ENCODE assay signal across 17 cellular contexts in genomic region chrX:6941041-6941440, GRCh38.
"Had no signal": no experiment of that assay in that cellular context is flagged by ENCODE, and none has a peak within 500 bp of the region (broad histone marks: within the 10 kb centered on the region; RNA-seq: fewer than 3 reads in every experiment).

No MANE protein-coding gene starts in this region.

- DNase-seq: activated CD4-positive, alpha-beta T cell treated with anti-CD3 and anti-CD28 coated beads for 48 hours; activated CD8-positive, alpha-beta memory T cell treated with anti-CD3 and anti-CD28 coated beads, Interleukin-2, amount 50 U/mL, for 48 hours; activated CD8-positive, alpha-beta T cell treated with anti-CD3 and anti-CD28 coated beads, Interleukin-2, amount 10 ng/mL, durations not matched to agents 7 days and 5 days; activated naive CD4-positive, alpha-beta T cell treated with anti-CD3 and anti-CD28 coated beads for 36 hours; body of pancreas; cerebellar nuclear complex; nephron progenitor cell; sigmoid colon; stimulated activated CD4-positive, alpha-beta T cell treated with anti-CD3 and anti-CD28 coated beads, Interleukin-12 subunit alpha, Interleukin-12 subunit beta, amount 100 ng/mL, for 4 hours; stimulated activated CD4-positive, alpha-beta T cell treated with anti-CD3 and anti-CD28 coated beads, Interleukin-2, amount 100 ng/mL, for 48 hours; stimulated activated naive CD8-positive, alpha-beta T cell treated with anti-CD3 and anti-CD28 coated beads, Interleukin-15, Interleukin-2, amounts not matched to agents 100 U/mL and 50 U/mL, for 24 hours; T-helper 17 cell; upper lobe of left lung had no signal

- H3K4me3 Mint-ChIP-seq: activated CD8-positive, alpha-beta T cell treated with anti-CD3 and anti-CD28 coated beads, Interleukin-2, amount 10 ng/mL, durations not matched to agents 7 days and 5 days; activated naive CD4-positive, alpha-beta T cell treated with anti-CD3 and anti-CD28 coated beads for 36 hours; nephron progenitor cell; T-helper 17 cell; WTC11 had no signal

- ATAC-seq: activated CD8-positive, alpha-beta T cell treated with anti-CD3 and anti-CD28 coated beads, Interleukin-2, amount 10 ng/mL, durations not matched to agents 7 days and 5 days; body of pancreas; esophagus mucosa; gastroesophageal sphincter; stimulated activated naive CD8-positive, alpha-beta T cell treated with anti-CD3 and anti-CD28 coated beads, Interleukin-15, Interleukin-2, amounts not matched to agents 100 U/mL and 50 U/mL, for 24 hours; T-helper 17 cell; WTC11 had no signal

- H3K79me2 ChIP-seq: hepatocyte had no signal

- H3K4me3 ChIP-seq: body of pancreas, gastroesophageal sphincter, hepatocyte, sigmoid colon, upper lobe of left lung had no signal

- H3K27ac Mint-ChIP-seq: activated CD8-positive, alpha-beta T cell treated with anti-CD3 and anti-CD28 coated beads, Interleukin-2, amount 10 ng/mL, durations not matched to agents 7 days and 5 days; activated naive CD4-positive, alpha-beta T cell treated with anti-CD3 and anti-CD28 coated beads for 36 hours; nephron progenitor cell; T-helper 17 cell; WTC11 had no signal

- H3K4me2 ChIP-seq: hepatocyte had no signal

- H3K9me3 Mint-ChIP-seq: activated naive CD4-positive, alpha-beta T cell treated with anti-CD3 and anti-CD28 coated beads for 36 hours; WTC11 had no signal

- H3K27me3 ChIP-seq: body of pancreas, gastroesophageal sphincter, hepatocyte, sigmoid colon, upper lobe of left lung had no signal

- H3K4me1 ChIP-seq: body of pancreas, gastroesophageal sphincter, sigmoid colon, upper lobe of left lung had no signal

- H3K27ac ChIP-seq: body of pancreas, gastroesophageal sphincter, hepatocyte, sigmoid colon, upper lobe of left lung had no signal

- H3K4me1 Mint-ChIP-seq: nephron progenitor cell, T-helper 17 cell, WTC11 had no signal

- H3K27me3 Mint-ChIP-seq: T-helper 17 cell had no signal

- H2AFZ ChIP-seq: hepatocyte had no signal

- H3K36me3 Mint-ChIP-seq: WTC11 had no signal

- H3K36me3 ChIP-seq: gastroesophageal sphincter, sigmoid colon, upper lobe of left lung had no signal

- H3K9me3 ChIP-seq: body of pancreas, gastroesophageal sphincter, sigmoid colon, upper lobe of left lung had no signal
